ENCODE assay signal across 6 cellular contexts in the genomic region with DNA sequence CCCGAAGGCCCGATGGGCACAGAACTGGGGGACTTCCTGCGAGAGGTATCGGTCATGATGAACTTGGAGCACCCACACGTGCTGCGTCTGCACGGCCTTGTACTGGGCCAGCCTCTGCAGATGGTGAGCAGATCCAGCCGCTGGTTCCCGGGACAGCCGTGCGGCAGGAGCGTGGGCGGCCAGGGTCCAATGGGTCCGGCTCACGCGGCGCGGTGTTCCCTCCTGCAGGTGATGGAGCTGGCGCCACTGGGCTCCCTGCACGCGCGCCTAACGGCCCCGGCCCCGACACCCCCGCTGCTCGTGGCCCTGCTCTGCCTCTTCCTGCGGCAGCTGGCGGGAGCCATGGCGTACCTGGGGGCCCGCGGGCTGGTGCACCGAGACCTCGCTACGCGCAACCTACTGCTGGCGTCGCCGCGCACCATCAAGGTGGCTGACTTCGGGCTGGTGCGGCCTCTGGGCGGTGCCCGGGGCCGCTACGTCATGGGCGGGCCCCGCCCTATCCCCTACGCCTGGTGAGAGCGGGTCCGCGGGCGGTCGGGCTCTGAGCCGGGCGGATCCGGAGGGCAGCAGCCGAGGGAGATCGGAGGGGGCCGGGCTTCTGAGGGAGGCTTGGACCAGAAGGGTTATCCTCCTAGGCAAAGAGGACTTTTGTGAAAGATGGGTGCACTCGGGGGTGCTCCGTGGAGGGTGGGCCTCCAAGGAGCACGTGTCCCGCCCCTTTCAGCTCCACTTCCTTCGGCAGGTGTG. TPM values are rescaled to one million over a fixed set of nuclear protein-coding genes. Genes with fewer than 3 reads are reported as not detected.
DNase-seq lines count a peak whose midpoint lies in the region; ATAC-seq and TF ChIP-seq lines count a peak whose summit lies in the region.

No MANE protein-coding gene starts in this region.

- H3K9ac ChIP-seq in mammary epithelial cell (ENCODE audit: insufficient read depth, low read length): no peak overlapping the region

- no peaks in the 10 kb centered on the region for H3K27me3 ChIP-seq in breast epithelium
- no peaks in the 10 kb centered on the region for H3K27me3 ChIP-seq in mammary epithelial cell (ENCODE audit: insufficient read depth, low read length)

- no peak for TF ChIP-seq POLR2A in breast epithelium (IDR thresholded peaks at IDR 0.05)

- peak overlapping the region; percentile 76 for H3K4me3 Mint-ChIP-seq in activated CD8-positive, alpha-beta T cell treated with anti-CD3 and anti-CD28 coated beads for 36 hours

- H2AFZ ChIP-seq in mammary epithelial cell (ENCODE audit: low read depth, low read length): no peak overlapping the region

- dilution Hi-C loops in mammary epithelial cell (cut with HindIII; ENCODE audit: low sequenced_read_pairs): no loop called here

- 65% methylated on average over 37 of the region's 65 CpGs for whole genome bisulfite sequencing in mammary epithelial cell (ENCODE audit: low coverage, missing lambda C conversion rate)

- H3K36me3 Mint-ChIP-seq in activated CD8-positive, alpha-beta T cell treated with anti-CD3 and anti-CD28 coated beads for 36 hours (ENCODE audit: low read depth): peaks cover 2% of the 10 kb centered on the region

- H3K27ac ChIP-seq in breast epithelium (peak overlapping the region; percentile 20), mammary epithelial cell (ENCODE audit: insufficient read depth, low read depth, low read length) (no peak overlapping the region)

- no peak for DNase-seq in breast epithelium (ENCODE audit: low spot score in 2 of 2)
- no peak for DNase-seq in mammary epithelial cell
- DNase-seq in activated CD8-positive, alpha-beta T cell treated with anti-CD3 and anti-CD28 coated beads for 36 hours: peak; percentile 82
- peak; percentile 62 for DNase-seq in left cardiac atrium
- DNase-seq in stimulated activated CD4-positive, alpha-beta T cell treated with anti-CD3 and anti-CD28 coated beads, TNF-alpha, amount 100 ng/mL, for 48 hours (ENCODE audit: low read depth in 3 of 3): peak; percentile 57 to 69 (median 62)
- DNase-seq in HCEC 1CT: no peak

- H3K9me3 Mint-ChIP-seq in activated CD8-positive, alpha-beta T cell treated with anti-CD3 and anti-CD28 coated beads for 36 hours: peaks cover 4% of the 10 kb centered on the region

- BruUV-seq in mammary epithelial cell (replicated peaks; lab: Mats Ljungman, UMichigan): no TSS peak

- H3K4me1 ChIP-seq in breast epithelium (peaks cover 0 to 4% of the 10 kb centered on the region in 2 donors), mammary epithelial cell (ENCODE audit: insufficient read depth, low read length) (peaks cover 7% of the 10 kb centered on the region)

- intact Hi-C loops in breast epithelium (cut with DNase I; ENCODE audit: low total_unique reads): no loop called here
- intact Hi-C loops in mammary epithelial cell (cut with micrococcal nuclease): no loop called here
- intact Hi-C loops in activated CD8-positive, alpha-beta T cell treated with anti-CD3 and anti-CD28 coated beads for 36 hours (cut with micrococcal nuclease): no loop called here
- intact Hi-C loops in left cardiac atrium (cut with DNase I): no loop called here

- peak overlapping the region; percentile 26 to 55 (median 47) for H3K4me3 ChIP-seq in breast epithelium
- H3K4me3 ChIP-seq in mammary epithelial cell (replicated peaks in 1 of 3; ENCODE audit: insufficient read depth in 1 of 3, low read depth in 2 of 3, low read length in 3 of 3): no peak overlapping the region

- H3K4me1 Mint-ChIP-seq in activated CD8-positive, alpha-beta T cell treated with anti-CD3 and anti-CD28 coated beads for 36 hours (ENCODE audit: low read depth): peaks cover 7% of the 10 kb centered on the region

- in situ Hi-C loops in mammary epithelial cell (cut with MboI; ENCODE audit: low sequenced_read_pairs in 2 of 2): no loop called here

- H4K20me1 ChIP-seq in mammary epithelial cell (ENCODE audit: insufficient read depth, low read length): no peaks in the 10 kb centered on the region

- peaks cover 32% of the 10 kb centered on the region for H3K27me3 Mint-ChIP-seq in activated CD8-positive, alpha-beta T cell treated with anti-CD3 and anti-CD28 coated beads for 36 hours

- H3K4me2 ChIP-seq in mammary epithelial cell (ENCODE audit: insufficient read depth, low read depth, low read length): no peak overlapping the region

- peaks cover 25% of the 10 kb centered on the region for H3K79me2 ChIP-seq in mammary epithelial cell (ENCODE audit: insufficient read depth, low read length)

- peak overlapping the region; percentile 85 for H3K27ac Mint-ChIP-seq in activated CD8-positive, alpha-beta T cell treated with anti-CD3 and anti-CD28 coated beads for 36 hours

- CTCF ChIA-PET in mammary epithelial cell (lab: Charles Lee; ENCODE audit: low non-redundant PET): no interaction called here
- CTCF ChIA-PET in activated CD8-positive, alpha-beta T cell treated with anti-CD3 and anti-CD28 coated beads for 36 hours (lab: Charles Lee): interaction anchor here (1.0 to 2.2 kb wide), 6 partner anchors 9 to 205 kb away, joined by 3 to 8 read pairs (median 4); a partner anchor contains a TSS

- H3K9me3 ChIP-seq in breast epithelium (no peaks in the 10 kb centered on the region), mammary epithelial cell (replicated peaks; ENCODE audit: insufficient read depth, low read length) (no peaks in the 10 kb centered on the region)

- TF ChIP-seq CTCF in breast epithelium (IDR thresholded peaks at IDR 0.05) (no peak), mammary epithelial cell (conservative IDR thresholded peaks at IDR 0.05 in 1 of 2, IDR thresholded peaks at IDR 0.05 in 1 of 2; ENCODE audit: extremely low read depth in 1 of 2, insufficient read depth in 1 of 2, low read depth in 1 of 2, low read length in 2 of 2) (no peak)
- no peak for TF ChIP-seq CTCF in activated CD8-positive, alpha-beta T cell treated with anti-CD3 and anti-CD28 coated beads for 36 hours (IDR thresholded peaks at IDR 0.05)

- ATAC-seq in activated CD8-positive, alpha-beta T cell treated with anti-CD3 and anti-CD28 coated beads for 36 hours: peak; percentile 96
- peak; percentile 82 to 83 for ATAC-seq in left cardiac atrium

- H3K36me3 ChIP-seq in breast epithelium: peaks cover 3% of the 10 kb centered on the region
- H3K36me3 ChIP-seq in mammary epithelial cell (ENCODE audit: insufficient read depth, low read length): peaks cover 5% of the 10 kb centered on the region

- POLR2A ChIA-PET in activated CD8-positive, alpha-beta T cell treated with anti-CD3 and anti-CD28 coated beads for 36 hours (lab: Charles Lee): interaction anchor here (0.5 to 2.6 kb wide), 11 partner anchors 10 to 177 kb away, joined by 3 to 11 read pairs (median 5); a partner anchor contains a TSS

RNA-seq across cellular contexts. Expression of a gene that starts 3.0 kb away (rescaled TPM):
- total RNA-seq in breast epithelium: 10 to 100 TPM in 2 of 3 donors, 1 to 10 TPM in 1; 1.1 to 22.1 (median 14.4) TPM
- 10 to 100 TPM; 13.3 to 15.9 TPM for total RNA-seq in mammary epithelial cell
- 17.4 TPM for polyA plus RNA-seq in mammary epithelial cell
- 3.7 TPM for polyA minus RNA-seq in mammary epithelial cell
- 1 to 10 TPM; 6.8 to 6.9 TPM for total RNA-seq in activated CD8-positive, alpha-beta T cell treated with anti-CD3 and anti-CD28 coated beads for 36 hours
- 1 to 10 TPM; 1.9 to 2.1 TPM for total RNA-seq in left cardiac atrium

RNA-seq across cellular contexts. Expression of a gene that starts 10.4 kb away (rescaled TPM):
- total RNA-seq in breast epithelium: 10 to 100 TPM; 16.0 to 24.3 (median 19.0) TPM
- 100 to 1,000 TPM in 1 of 2 donors, 10 to 100 TPM in 1; 32.3 to 127 TPM for total RNA-seq in mammary epithelial cell
- 79.0 TPM for polyA plus RNA-seq in mammary epithelial cell
- polyA minus RNA-seq in mammary epithelial cell: 87.0 TPM
- total RNA-seq in activated CD8-positive, alpha-beta T cell treated with anti-CD3 and anti-CD28 coated beads for 36 hours: 10 to 100 TPM; 62.6 to 71.1 TPM
- 10 to 100 TPM; 22.4 to 29.0 TPM for total RNA-seq in left cardiac atrium

RNA-seq across cellular contexts. Expression of a gene that starts 20.0 kb away (rescaled TPM):
- 100 to 1,000 TPM in 1 of 3 donors, 10 to 100 TPM in 2; 77.6 to 113 (median 92.3) TPM for total RNA-seq in breast epithelium
- total RNA-seq in mammary epithelial cell: 10 to 100 TPM; 43.8 to 70.8 TPM
- polyA plus RNA-seq in mammary epithelial cell: 117 TPM
- 34.6 TPM for polyA minus RNA-seq in mammary epithelial cell
- 10 to 100 TPM; 55.8 to 60.6 TPM for total RNA-seq in activated CD8-positive, alpha-beta T cell treated with anti-CD3 and anti-CD28 coated beads for 36 hours
- total RNA-seq in left cardiac atrium: 10 to 100 TPM; 67.3 to 69.2 TPM

RNA-seq across cellular contexts. Expression of a gene that starts 23.7 kb away (rescaled TPM):
- 10 to 100 TPM in 1 of 3 donors, 1 to 10 TPM in 2; 6.7 to 13.1 (median 8.3) TPM for total RNA-seq in breast epithelium
- 10 to 100 TPM in 1 of 2 donors, 1 to 10 TPM in 1; 4.8 to 32.5 TPM for total RNA-seq in mammary epithelial cell
- polyA plus RNA-seq in mammary epithelial cell: 3.9 TPM
- polyA minus RNA-seq in mammary epithelial cell: 8.9 TPM
- 10 to 100 TPM in 1 of 2 experiments, 1 to 10 TPM in 1; 9.4 to 10.9 TPM for total RNA-seq in activated CD8-positive, alpha-beta T cell treated with anti-CD3 and anti-CD28 coated beads for 36 hours
- total RNA-seq in left cardiac atrium: 10 to 100 TPM; 12.1 to 15.5 TPM

RNA-seq across cellular contexts. Expression of a gene that starts 29.0 kb away (rescaled TPM):
- total RNA-seq in breast epithelium (not detected), mammary epithelial cell (not detected), left cardiac atrium (not detected)
- polyA plus RNA-seq in mammary epithelial cell: not detected
- polyA minus RNA-seq in mammary epithelial cell: not detected
- total RNA-seq in activated CD8-positive, alpha-beta T cell treated with anti-CD3 and anti-CD28 coated beads for 36 hours: not detected

Comparison
In these comparisons a context has a peak if more than half of its experiments do, and no peak if none do; other contexts are left out.
1. H3K4me3 ChIP-seq: peak in breast epithelium (3 of 3); none in mammary epithelial cell (0 of 3).
2. DNase-seq: peak in activated CD8-positive, alpha-beta T cell treated with anti-CD3 and anti-CD28 coated beads for 36 hours (single experiment), left cardiac atrium (single experiment) and stimulated activated CD4-positive, alpha-beta T cell treated with anti-CD3 and anti-CD28 coated beads, TNF-alpha, amount 100 ng/mL, for 48 hours (3 of 3); none in breast epithelium (0 of 2), mammary epithelial cell (single experiment) and HCEC 1CT (single experiment).